ENCODE assay signal across 2 cellular contexts in the genomic region with DNA sequence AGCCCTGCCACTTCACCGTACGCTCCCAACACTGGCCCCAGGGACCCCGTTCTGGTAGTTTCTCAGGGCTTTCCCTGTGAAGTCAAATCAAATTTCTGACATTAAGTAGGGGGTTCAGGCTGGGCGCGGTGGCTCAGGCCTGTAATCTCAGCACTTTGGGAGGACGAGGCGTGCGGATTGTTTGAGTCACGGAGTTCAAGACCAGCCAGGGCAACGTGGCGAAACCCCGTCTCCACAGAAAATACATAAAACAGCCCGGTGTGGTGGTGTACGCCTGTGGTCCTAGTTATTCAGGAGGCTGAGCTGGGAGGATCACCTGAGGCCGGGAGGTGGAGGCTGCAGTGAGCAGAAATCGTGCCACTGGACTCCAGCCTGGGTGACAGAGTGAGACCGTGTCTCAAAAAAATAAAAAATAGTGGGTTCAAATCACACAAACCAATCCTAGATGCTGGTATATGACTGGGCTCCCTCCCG.
A peak's percentile ranks its signal among the peaks of the same experiment; 100 is the strongest.
TF ChIP-seq lines count a peak whose summit lies in the region.

No MANE protein-coding gene starts in this region.

TF ChIP-seq in HEK293, 187 proteins besides CTCF, POLR2A, EP300 and RAD21 (continued from another document):
- peak; percentile 20; the same call in 1 of the 2 replicates for TF ChIP-seq ZNF792 (tag by site-specific recombination; IDR thresholded peaks at IDR 0.05)
- no peak for TF ChIP-seq HOXC10 (CRISPR knock-in tag; IDR thresholded peaks at IDR 0.05)
- TF ChIP-seq ZNF223 (tag by site-specific recombination; IDR thresholded peaks at IDR 0.05) = 0 out of 2 replicates have a peak, but pooled peaks have one; percentile 14
- TF ChIP-seq, protein P1, sequence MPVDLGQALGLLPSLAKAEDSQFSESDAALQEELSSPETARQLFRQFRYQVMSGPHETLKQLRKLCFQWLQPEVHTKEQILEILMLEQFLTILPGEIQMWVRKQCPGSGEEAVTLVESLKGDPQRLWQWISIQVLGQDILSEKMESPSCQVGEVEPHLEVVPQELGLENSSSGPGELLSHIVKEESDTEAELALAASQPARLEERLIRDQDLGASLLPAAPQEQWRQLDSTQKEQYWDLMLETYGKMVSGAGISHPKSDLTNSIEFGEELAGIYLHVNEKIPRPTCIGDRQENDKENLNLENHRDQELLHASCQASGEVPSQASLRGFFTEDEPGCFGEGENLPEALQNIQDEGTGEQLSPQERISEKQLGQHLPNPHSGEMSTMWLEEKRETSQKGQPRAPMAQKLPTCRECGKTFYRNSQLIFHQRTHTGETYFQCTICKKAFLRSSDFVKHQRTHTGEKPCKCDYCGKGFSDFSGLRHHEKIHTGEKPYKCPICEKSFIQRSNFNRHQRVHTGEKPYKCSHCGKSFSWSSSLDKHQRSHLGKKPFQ (tag by site-specific recombination; IDR thresholded peaks at IDR 0.05) = no peak
- no peak for TF ChIP-seq YY1 (tag by site-specific recombination; IDR thresholded peaks at IDR 0.05)
- no peak for TF ChIP-seq ZNF19 (tag by site-specific recombination; IDR thresholded peaks at IDR 0.05; ENCODE audit: low read depth)
- TF ChIP-seq ZNF248 (tag by site-specific recombination; IDR thresholded peaks at IDR 0.05) = no peak
- TF ChIP-seq ZNF560 (tag by site-specific recombination; IDR thresholded peaks at IDR 0.05; ENCODE audit: borderline replicate concordance) = no peak
- TF ChIP-seq ZNF76 (tag by site-specific recombination; IDR thresholded peaks at IDR 0.05; ENCODE audit: borderline replicate concordance, low read depth) = no peak

TF ChIP-seq in neural cell, 6 proteins besides CTCF, POLR2A, EP300 and RAD21:
- TF ChIP-seq REST (IDR thresholded peaks at IDR 0.05; ENCODE audit: borderline replicate concordance) (no peak), EZH2 (IDR thresholded peaks at IDR 0.05; ENCODE audit: borderline replicate concordance, insufficient read depth, low read length, poor library complexity, severe bottlenecking) (no peak), SMC3 (conservative IDR thresholded peaks at IDR 0.05; ENCODE audit: poor library complexity) (no peak), POLR2AphosphoS5 (IDR thresholded peaks at IDR 0.05) (no peak), TAF1 (IDR thresholded peaks at IDR 0.05; ENCODE audit: low read depth) (no peak), MXI1 (conservative IDR thresholded peaks at IDR 0.05; ENCODE audit: poor library complexity, severe bottlenecking) (no peak)
